ENCODE assay signal across 18 cellular contexts in the genomic region with DNA sequence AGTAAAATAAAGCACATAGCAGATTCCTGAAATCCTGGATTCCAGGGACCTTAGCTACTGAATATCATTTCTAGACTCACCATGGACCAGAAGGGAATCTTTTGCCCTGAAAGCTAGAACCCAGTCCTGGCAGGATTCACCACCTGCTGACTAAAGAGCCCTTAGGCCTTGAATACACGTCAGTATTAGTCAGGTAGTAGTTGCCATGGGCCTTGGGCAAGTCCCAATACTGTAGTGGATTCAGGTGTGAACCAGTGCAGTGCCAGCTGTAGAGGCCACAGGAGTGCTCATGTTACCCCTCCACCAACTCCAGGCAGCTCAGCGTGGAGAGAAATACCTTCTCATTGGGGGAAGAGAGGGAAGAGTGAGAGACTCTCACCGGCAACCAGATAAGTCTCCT.
"Had no signal": no experiment of that assay in that cellular context is flagged by ENCODE, and none has a peak within 500 bp of the region (broad histone marks: within the 10 kb centered on the region; RNA-seq: fewer than 3 reads in every experiment).

No MANE protein-coding gene starts in this region.

- H3K4me1 ChIP-seq: psoas muscle, spleen, tibial artery, upper lobe of right lung, vagina had no signal

- H3K27ac Mint-ChIP-seq: naive thymus-derived CD8-positive, alpha-beta T cell; stimulated activated memory B cell treated with anti-CD40 and anti-IgM and Interleukin-4, amounts not matched to agents 10 μg/mL and 1 μg/mL and 100 μg/mL, for 72 hours; stimulated activated naive CD8-positive, alpha-beta T cell treated with anti-CD3 and anti-CD28 coated beads, Interleukin-15, Interleukin-2, amounts not matched to agents 100 ng/mL and 50 ng/mL, for 24 hours had no signal

- H3K79me2 ChIP-seq: hepatocyte had no signal

- H3K4me3 ChIP-seq: hepatocyte, mucosa of descending colon, psoas muscle, spleen, tibial artery, upper lobe of right lung, vagina had no signal

- ATAC-seq: mucosa of descending colon; naive thymus-derived CD8-positive, alpha-beta T cell; psoas muscle; sciatic nerve; stimulated activated memory B cell treated with anti-CD40 and anti-IgM and Interleukin-4, amounts not matched to agents 10 μg/mL and 1 μg/mL and 100 μg/mL, for 72 hours; upper lobe of right lung had no signal

- H3K27me3 Mint-ChIP-seq: naive thymus-derived CD8-positive, alpha-beta T cell; stimulated activated naive CD8-positive, alpha-beta T cell treated with anti-CD3 and anti-CD28 coated beads, Interleukin-15, Interleukin-2, amounts not matched to agents 100 ng/mL and 50 ng/mL, for 24 hours had no signal

- H3K4me3 Mint-ChIP-seq: naive thymus-derived CD8-positive, alpha-beta T cell; stimulated activated memory B cell treated with anti-CD40 and anti-IgM and Interleukin-4, amounts not matched to agents 10 μg/mL and 1 μg/mL and 100 μg/mL, for 72 hours; stimulated activated naive CD8-positive, alpha-beta T cell treated with anti-CD3 and anti-CD28 coated beads, Interleukin-15, Interleukin-2, amounts not matched to agents 100 ng/mL and 50 ng/mL, for 24 hours had no signal

- DNase-seq: effector memory CD4-positive, alpha-beta T cell; foreskin melanocyte; head of caudate nucleus; mucosa of descending colon; naive thymus-derived CD8-positive, alpha-beta T cell; psoas muscle; spleen; stimulated activated CD4-positive, alpha-beta T cell treated with anti-CD3 and anti-CD28 coated beads, Interleukin-15, amount 100 ng/mL, for 24 hours; stimulated activated CD4-positive, alpha-beta T cell treated with anti-CD3 and anti-CD28 coated beads, Interleukin-1b, Interleukin-23, amount 100 ng/mL, for 48 hours; stimulated activated CD4-positive, alpha-beta T cell treated with anti-CD3 and anti-CD28 coated beads, Interleukin-4, amount 100 ng/mL, for 24 hours; tibial artery; upper lobe of right lung had no signal

- H3K27ac ChIP-seq: hepatocyte, neutrophil, psoas muscle, spleen, tibial artery, upper lobe of right lung, vagina had no signal

- H3K27me3 ChIP-seq: hepatocyte, neutrophil, tibial artery, upper lobe of right lung, vagina had no signal

- H3K4me2 ChIP-seq: hepatocyte had no signal

- H3K4me1 Mint-ChIP-seq: stimulated activated memory B cell treated with anti-CD40 and anti-IgM and Interleukin-4, amounts not matched to agents 10 μg/mL and 1 μg/mL and 100 μg/mL, for 72 hours had no signal

- H3K36me3 Mint-ChIP-seq: stimulated activated memory B cell treated with anti-CD40 and anti-IgM and Interleukin-4, amounts not matched to agents 10 μg/mL and 1 μg/mL and 100 μg/mL, for 72 hours had no signal

- H2AFZ ChIP-seq: hepatocyte had no signal

- H3K36me3 ChIP-seq: neutrophil, spleen, tibial artery, upper lobe of right lung, vagina had no signal

- H3K9me3 ChIP-seq: mucosa of descending colon, neutrophil, psoas muscle, spleen, upper lobe of right lung, vagina had no signal
